ENCODE assay signal across 8 cellular contexts in the genomic region with DNA sequence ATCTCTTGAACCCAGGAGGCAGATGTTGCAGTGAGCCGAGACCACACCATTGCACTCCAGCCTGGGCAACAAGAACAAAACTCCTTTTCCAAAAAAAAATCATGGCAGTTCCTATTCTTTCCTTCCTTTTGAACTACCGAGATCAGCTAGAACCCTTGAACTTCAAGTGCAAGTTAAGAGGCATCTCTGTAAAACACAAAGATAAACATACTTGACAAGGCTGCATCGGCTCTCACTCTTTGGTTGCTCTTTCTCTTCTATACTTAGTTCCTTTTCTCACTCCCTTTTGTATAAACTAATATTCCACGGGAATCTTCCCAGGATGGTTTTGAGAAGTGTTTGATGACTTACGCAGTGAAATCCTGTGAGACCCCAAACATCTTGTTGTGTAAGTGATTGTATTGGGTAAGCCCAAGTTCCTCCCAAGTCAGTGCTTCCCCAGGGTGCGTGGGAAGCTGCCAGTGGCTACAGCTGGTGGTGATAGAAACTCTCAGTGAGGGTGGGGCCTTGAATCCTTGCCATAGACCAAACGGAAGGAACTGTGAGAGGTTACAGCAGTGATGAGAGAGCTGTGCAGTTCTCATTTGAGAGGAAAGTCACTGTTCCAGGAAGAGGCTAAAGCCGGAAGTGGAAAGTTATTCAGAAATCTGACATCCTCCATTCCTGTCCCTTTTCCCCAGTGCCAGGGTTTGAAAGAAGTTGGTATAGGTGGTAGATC. TPM values are rescaled to one million over a fixed set of nuclear protein-coding genes. Genes with fewer than 3 reads are reported as not detected.
A peak's percentile ranks its signal among the peaks of the same experiment; 100 is the strongest.
DNase-seq lines count a peak whose midpoint lies in the region; ATAC-seq and TF ChIP-seq lines count a peak whose summit lies in the region.

No MANE protein-coding gene starts in this region.

- DNase-seq in CMK (ENCODE audit: low read depth) = peak; percentile 52
- DNase-seq in HUDEP-2 (lab: John Stamatoyannopoulos, UW; ENCODE audit: unreplicated experiment in 76 of 76) = peak in 72 of 76 experiments; percentile 32 to 92 (median 80)
- peak; percentile 85 for DNase-seq in astrocyte of the cerebellum (ENCODE audit: low read depth)
- peak; percentile 75 to 91 for DNase-seq in left colon
- peak; percentile 93 for DNase-seq in superior temporal gyrus (ENCODE audit: extremely low spot score)
- no peak for DNase-seq in NCI-H82 treated with DMSO at 0.1 percent for 48 hours (lab: John Stamatoyannopoulos, UW; ENCODE audit: unreplicated experiment)
- no peak for DNase-seq in activated CD4-positive, CD25-positive, alpha-beta regulatory T cell (lab: John Stamatoyannopoulos, UW)

- TF ChIP-seq CTCF in astrocyte of the cerebellum (IDR thresholded peaks at IDR 0.05; ENCODE audit: low read depth, low read length, missing control alignments) = no peak

- no peak overlapping the region for H3K4me3 ChIP-seq in astrocyte of the cerebellum (ENCODE audit: low read depth, low read length)

- in situ Hi-C loops in astrocyte of the cerebellum (cut with HindIII; ENCODE audit: low sequenced_read_pairs) = no loop called here

- ATAC-seq in left colon (peak; percentile 92), HG03159 (IDR thresholded peaks at IDR 0.05; ENCODE audit: unreplicated experiment) (no peak)

- intact Hi-C loops in left colon (cut with DNase I, micrococcal nuclease) = no loop called here

RNA-seq across cellular contexts. Expression of gene CDC42EP2, which starts 24.1 kb away (rescaled TPM):
- total RNA-seq in left colon = 10 to 100 TPM; 10.3 to 16.2 TPM

RNA-seq across cellular contexts. Expression of gene POLA2, which starts 28.8 kb away (rescaled TPM):
- 1 to 10 TPM; 4.3 to 9.8 TPM for total RNA-seq in left colon

RNA-seq across cellular contexts. Expression of gene DPF2, which starts 43.0 kb away (rescaled TPM):
- 10 to 100 TPM; 25.9 to 33.1 TPM for total RNA-seq in left colon

Comparison
In these comparisons a context has a peak if more than half of its experiments do, and no peak if none do; other contexts are left out.
1. DNase-seq: peak in CMK (single experiment), HUDEP-2 (72 of 76), astrocyte of the cerebellum (single experiment), left colon (2 of 2) and superior temporal gyrus (single experiment); none in NCI-H82 treated with DMSO at 0.1 percent for 48 hours (single experiment) and activated CD4-positive, CD25-positive, alpha-beta regulatory T cell (0 of 4).